Comparison of ENCODE assay signal across 27 cellular contexts in the genomic region with DNA sequence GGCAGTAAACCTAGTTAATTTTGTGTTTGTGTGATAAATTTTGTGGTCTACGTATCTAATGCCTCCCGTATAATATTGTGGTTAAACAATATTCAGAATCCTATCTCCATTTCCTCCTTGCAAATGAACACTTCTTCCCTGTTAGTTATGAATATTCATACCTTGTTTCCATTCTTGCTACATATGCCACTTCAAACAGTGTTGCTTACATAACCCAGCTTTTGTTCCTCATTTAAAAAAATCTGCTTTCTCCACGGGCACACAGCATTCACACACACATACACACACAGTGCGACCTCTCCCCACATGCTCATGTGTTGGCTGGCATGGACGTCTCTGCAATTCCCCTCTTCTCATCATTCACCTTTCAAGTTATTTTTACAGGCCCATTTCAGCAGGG. TPM values are rescaled to one million over a fixed set of nuclear protein-coding genes. Genes with fewer than 3 reads are reported as not detected.
A peak's percentile ranks its signal among the peaks of the same experiment; 100 is the strongest.
DNase-seq lines count a peak whose midpoint lies in the region; ATAC-seq and TF ChIP-seq lines count a peak whose summit lies in the region.
"Had no signal": no experiment of that assay in that cellular context is flagged by ENCODE, and none has a peak within 500 bp of the region (broad histone marks: within the 10 kb centered on the region; RNA-seq: fewer than 3 reads in every experiment).

No MANE protein-coding gene starts in this region.

- no peak for DNase-seq in CD14-positive monocyte (ENCODE audit: low spot score)
- DNase-seq in NB4 (ENCODE audit: low read depth), result peak; percentile 42
- DNase-seq in neural progenitor cell (ENCODE audit: low spot score), result no peak
- DNase-seq in hypothalamus (lab: John Stamatoyannopoulos, UW), result no peak
- DNase-seq in G401 (ENCODE audit: low spot score), result no peak
- DNase-seq in NCI-H1105 (lab: John Stamatoyannopoulos, UW), result no peak
- DNase-seq: activated B cell treated with CpG ODN at 0.5 μM for 24 hours; activated CD4-positive, alpha-beta T cell treated with anti-CD3 and anti-CD28 coated beads, Interleukin-2, amount 50 U/mL, for 4 hours; activated CD8-positive, alpha-beta memory T cell treated with anti-CD3 and anti-CD28 coated beads, Interleukin-2, amount 50 U/mL, for 48 hours; activated effector memory CD4-positive, alpha-beta T cell treated with Interleukin-2 at 50 U/mL for 16 hours; body of pancreas; EL; endodermal cell; H7; mesenchymal stem cell; NCI-H1694 treated with DMSO at 0.1 percent for 48 hours; retina; stimulated activated CD4-positive, alpha-beta T cell treated with anti-CD3 and anti-CD28 coated beads, Interleukin-4, amount 100 ng/mL, for 24 hours; stimulated activated naive CD8-positive, alpha-beta T cell treated with anti-CD3 and anti-CD28 coated beads, Interleukin-15, Interleukin-2, amounts not matched to agents 100 U/mL and 50 U/mL, for 24 hours; T-helper 2 cell; trophoblast cell had no signal

- in situ Hi-C loops in G401 (cut with HindIII; ENCODE audit: low sequenced_read_pairs), result no loop called here

- no peaks in the 10 kb centered on the region for H4K20me1 ChIP-seq in neural progenitor cell (ENCODE audit: low read depth)
- H4K20me1 ChIP-seq: BLaER1 treated with 17β-estradiol and CSF1 and Interleukin-3, amounts not matched to agents 10 nM and 100 nM had no signal

- no peak for ATAC-seq in activated T-helper 17 cell treated with anti-CD3 and anti-CD28 coated beads, Interleukin-2, amount 50 U/mL, for 72 hours (replicated peaks)
- ATAC-seq: body of pancreas; Panc1; stimulated activated naive CD8-positive, alpha-beta T cell treated with anti-CD3 and anti-CD28 coated beads, Interleukin-15, Interleukin-2, amounts not matched to agents 100 U/mL and 50 U/mL, for 24 hours had no signal

- peaks cover 19% of the 10 kb centered on the region for H3K4me1 Mint-ChIP-seq in CD14-positive monocyte
- no peaks in the 10 kb centered on the region for H3K4me1 Mint-ChIP-seq in neural progenitor cell
- no peaks in the 10 kb centered on the region for H3K4me1 Mint-ChIP-seq in activated T-helper 17 cell treated with anti-CD3 and anti-CD28 coated beads, Interleukin-2, amount 50 U/mL, for 72 hours
- H3K4me1 Mint-ChIP-seq: activated B cell treated with CpG ODN at 0.5 μM for 24 hours had no signal

- no peak overlapping the region for H3K4me2 ChIP-seq in neural progenitor cell

- peaks cover 6% of the 10 kb centered on the region for H3K4me1 ChIP-seq in neural progenitor cell
- H3K4me1 ChIP-seq: body of pancreas had no signal

- H2AFZ ChIP-seq in neural progenitor cell (replicated peaks), result peak overlapping the region; percentile 57

- peaks cover 0 to 3% of the 10 kb centered on the region in 2 donors for H3K36me3 Mint-ChIP-seq in CD14-positive monocyte
- H3K36me3 Mint-ChIP-seq in neural progenitor cell, result no peaks in the 10 kb centered on the region
- H3K36me3 Mint-ChIP-seq in activated T-helper 17 cell treated with anti-CD3 and anti-CD28 coated beads, Interleukin-2, amount 50 U/mL, for 72 hours (ENCODE audit: low read depth), result no peaks in the 10 kb centered on the region
- H3K36me3 Mint-ChIP-seq: IgD-negative memory B cell had no signal

- H3K4me3 ChIP-seq in NB4 (ENCODE audit: low read depth, low read length), result no peak overlapping the region
- no peak overlapping the region for H3K4me3 ChIP-seq in neural progenitor cell
- H3K4me3 ChIP-seq: BLaER1 treated with 17β-estradiol and CSF1 and Interleukin-3, amounts not matched to agents 10 nM and 100 nM; body of pancreas had no signal

- H3K27me3 ChIP-seq in neural progenitor cell, result no peaks in the 10 kb centered on the region
- H3K27me3 ChIP-seq: BLaER1 treated with 17β-estradiol and CSF1 and Interleukin-3, amounts not matched to agents 10 nM and 100 nM; body of pancreas had no signal

- no peaks in the 10 kb centered on the region for H3K36me3 ChIP-seq in neural progenitor cell
- H3K36me3 ChIP-seq: BLaER1 treated with 17β-estradiol and CSF1 and Interleukin-3, amounts not matched to agents 10 nM and 100 nM had no signal

- H3K79me2 ChIP-seq in neural progenitor cell (ENCODE audit: low read depth), result no peaks in the 10 kb centered on the region

- peak overlapping the region; percentile 69 for H3K27ac ChIP-seq in angular gyrus (ENCODE audit: low read depth, low read length)
- no peak overlapping the region for H3K27ac ChIP-seq in neural progenitor cell
- H3K27ac ChIP-seq: BLaER1 treated with 17β-estradiol and CSF1 and Interleukin-3, amounts not matched to agents 10 nM and 100 nM; body of pancreas had no signal

- H3K9me3 Mint-ChIP-seq in CD14-positive monocyte, result peaks cover 0 to 2% (median 0%) of the 10 kb centered on the region in 7 donors
- H3K9me3 Mint-ChIP-seq in neural progenitor cell, result no peaks in the 10 kb centered on the region
- H3K9me3 Mint-ChIP-seq in activated T-helper 17 cell treated with anti-CD3 and anti-CD28 coated beads, Interleukin-2, amount 50 U/mL, for 72 hours, result no peaks in the 10 kb centered on the region
- H3K9me3 Mint-ChIP-seq: endodermal cell, IgD-negative memory B cell had no signal

- H3K4me3 Mint-ChIP-seq in CD14-positive monocyte (peak overlapping the region; percentile 50 to 85), neural progenitor cell (no peak overlapping the region)
- no peak overlapping the region for H3K4me3 Mint-ChIP-seq in activated T-helper 17 cell treated with anti-CD3 and anti-CD28 coated beads, Interleukin-2, amount 50 U/mL, for 72 hours
- H3K4me3 Mint-ChIP-seq: activated B cell treated with CpG ODN at 0.5 μM for 24 hours, endodermal cell, IgD-negative memory B cell had no signal

- H3K27ac Mint-ChIP-seq in CD14-positive monocyte (peak overlapping the region; percentile 6 to 89 (median 67)), neural progenitor cell (no peak overlapping the region)
- H3K27ac Mint-ChIP-seq in activated T-helper 17 cell treated with anti-CD3 and anti-CD28 coated beads, Interleukin-2, amount 50 U/mL, for 72 hours, result no peak overlapping the region
- H3K27ac Mint-ChIP-seq: activated B cell treated with CpG ODN at 0.5 μM for 24 hours, endodermal cell, IgD-negative memory B cell had no signal

- H3K9me3 ChIP-seq in neural progenitor cell (ENCODE audit: low read depth), result no peaks in the 10 kb centered on the region
- H3K9me3 ChIP-seq: BLaER1 treated with 17β-estradiol and CSF1 and Interleukin-3, amounts not matched to agents 10 nM and 100 nM; body of pancreas had no signal

- no peak for TF ChIP-seq CTCF in CD14-positive monocyte (IDR thresholded peaks at IDR 0.05)
- no peak for TF ChIP-seq CTCF in NB4 (IDR thresholded peaks at IDR 0.05; ENCODE audit: low read depth, low read length)
- TF ChIP-seq CTCF in neural progenitor cell (IDR thresholded peaks at IDR 0.05), result no peak

- no peak for TF ChIP-seq POLR2A in NB4 (IDR thresholded peaks at IDR 0.05; ENCODE audit: extremely low read depth, insufficient read length)

- H3K27me3 Mint-ChIP-seq in CD14-positive monocyte (ENCODE audit: low read depth in 3 of 3) (peaks cover 1 to 17% (median 2%) of the 10 kb centered on the region in 3 donors), neural progenitor cell (ENCODE audit: insufficient read depth, low read depth) (peaks cover 2% of the 10 kb centered on the region)
- H3K27me3 Mint-ChIP-seq in activated T-helper 17 cell treated with anti-CD3 and anti-CD28 coated beads, Interleukin-2, amount 50 U/mL, for 72 hours, result peaks cover 24% of the 10 kb centered on the region

- intact Hi-C loops in CD14-positive monocyte (cut with micrococcal nuclease), result no loop called here

- H3F3A ChIP-seq in neural progenitor cell (ENCODE audit: low read depth), result no peaks in the 10 kb centered on the region

- no peak overlapping the region for H3K9ac ChIP-seq in neural progenitor cell
- H3K9ac ChIP-seq: BLaER1 treated with 17β-estradiol and CSF1 and Interleukin-3, amounts not matched to agents 10 nM and 100 nM had no signal

RNA-seq across cellular contexts. Expression of gene ELMO1, which starts 31.4 kb away (rescaled TPM):
- 10 to 100 TPM; 46.6 to 46.7 TPM for polyA plus RNA-seq in CD14-positive monocyte
- total RNA-seq in neural progenitor cell (ENCODE audit: low replicate concordance), result 22.0 and 27.0 TPM in 2 replicates
- 100 to 1,000 TPM in 1 of 2 donors, 10 to 100 TPM in 1; 77.4 to 106 TPM for total RNA-seq in activated T-helper 17 cell treated with anti-CD3 and anti-CD28 coated beads, Interleukin-2, amount 50 U/mL, for 72 hours
- total RNA-seq in G401 (2014; rRNA removed; shearing (Covaris generic)), result 0.95 TPM in 1 of 2 replicates, not detected in the other
- total RNA-seq: A673 had no signal

Comparison
In these comparisons a context has a peak if more than half of its experiments do, and no peak if none do; other contexts are left out.
1. H3K27ac Mint-ChIP-seq: peak in CD14-positive monocyte (7 of 7); none in neural progenitor cell (single experiment) and activated T-helper 17 cell treated with anti-CD3 and anti-CD28 coated beads, Interleukin-2, amount 50 U/mL, for 72 hours (single experiment).
2. H3K4me3 Mint-ChIP-seq: peak in CD14-positive monocyte (2 of 2); none in neural progenitor cell (single experiment) and activated T-helper 17 cell treated with anti-CD3 and anti-CD28 coated beads, Interleukin-2, amount 50 U/mL, for 72 hours (single experiment).
3. RNA of gene ELMO1, which starts 31.4 kb away (total RNA-seq): 77.4 to 106 TPM in activated T-helper 17 cell treated with anti-CD3 and anti-CD28 coated beads, Interleukin-2, amount 50 U/mL, for 72 hours and 22.0 to 27.0 TPM in neural progenitor cell; 0.95 TPM in G401; every median in the first group is over 10 times any median in the second.